Comparison of ENCODE assay signal across 8 cellular contexts in the genomic region with DNA sequence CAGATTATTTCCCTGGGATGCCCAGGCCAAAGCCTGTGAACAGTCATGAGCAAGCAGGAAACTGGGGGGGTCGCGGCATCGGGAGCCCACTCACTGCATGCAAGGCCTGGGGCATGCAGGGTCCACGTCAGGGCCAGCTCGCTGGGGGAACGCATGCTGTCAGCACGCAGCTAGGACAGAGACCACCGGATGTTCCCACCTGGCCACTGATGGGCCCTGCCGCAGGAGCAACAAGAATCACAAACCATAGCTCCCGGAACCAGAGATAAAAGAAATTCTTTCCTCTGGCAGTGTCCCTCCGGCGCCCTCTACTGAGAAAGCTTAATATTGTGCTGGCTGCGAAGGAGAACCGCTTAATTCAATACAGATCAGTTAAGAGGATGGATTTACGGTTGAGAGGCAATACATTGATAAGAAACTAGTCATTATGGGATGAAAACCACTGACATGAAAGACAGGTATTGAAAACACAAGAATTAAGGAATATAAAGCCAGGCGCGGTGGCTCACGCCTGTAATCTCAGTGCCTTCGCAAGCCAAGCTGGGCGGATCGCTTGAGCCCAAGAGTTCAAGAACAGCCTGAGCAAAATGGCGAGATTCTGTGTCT.
A peak's percentile ranks its signal among the peaks of the same experiment; 100 is the strongest.
DNase-seq lines count a peak whose midpoint lies in the region; ATAC-seq lines count a peak whose summit lies in the region.

No MANE protein-coding gene starts in this region.

- no peak for ATAC-seq in GM21367 (IDR thresholded peaks at IDR 0.05; ENCODE audit: unreplicated experiment)

- peak; percentile 56 to 72 (median 60) for DNase-seq in NCI-H1417 (lab: John Stamatoyannopoulos, UW)
- DNase-seq in NCI-H1417 treated with DMSO at 0.1 percent for 48 hours (lab: John Stamatoyannopoulos, UW), result no peak
- DNase-seq in NCI-H345 (lab: John Stamatoyannopoulos, UW), result peak; percentile 57
- DNase-seq in activated CD4-positive, alpha-beta T cell treated with anti-CD3 and anti-CD28 coated beads for 1 hour, result peak; percentile 46
- DNase-seq in cerebellar cortex (ENCODE audit: low spot score), result peak; percentile 84
- DNase-seq in left kidney (ENCODE audit: low read depth, low spot score), result peak; percentile 88
- peak; percentile 62 to 68 for DNase-seq in stimulated activated CD4-positive, alpha-beta T cell treated with anti-CD3 and anti-CD28 coated beads, Interleukin-2, amount 100 ng/mL, for 48 hours
